Comparison of ENCODE assay signal across 10 cellular contexts in genomic region chr4:165502919-165503907, GRCh38.
A peak's percentile ranks its signal among the peaks of the same experiment; 100 is the strongest.
DNase-seq lines count a peak whose midpoint lies in the region; ATAC-seq and TF ChIP-seq lines count a peak whose summit lies in the region.
"Had no signal": no experiment of that assay in that cellular context is flagged by ENCODE, and none has a peak within 500 bp of the region (broad histone marks: within the 10 kb centered on the region; RNA-seq: fewer than 3 reads in every experiment).

No MANE protein-coding gene starts in this region.

- peaks cover 2 to 3% of the 10 kb centered on the region in 2 experiments for H3K4me1 ChIP-seq in trophoblast cell (ENCODE audit: control insufficient read depth in 1 of 2, insufficient read depth in 2 of 2, low read length in 2 of 2)
- H3K4me1 ChIP-seq: adrenal gland had no signal

- POLR2A ChIA-PET in WTC11 (lab: Charles Lee): no interaction called here

- no peaks in the 10 kb centered on the region for H3K9me3 ChIP-seq in trophoblast cell (ENCODE audit: insufficient read depth, low read depth, low read length)
- H3K9me3 ChIP-seq: adrenal gland had no signal

- peaks cover 0 to 2% (median 0%) of the 10 kb centered on the region in 5 experiments for H3K9me3 Mint-ChIP-seq in brain
- H3K9me3 Mint-ChIP-seq in mesothelial cell of epicardium: no peaks in the 10 kb centered on the region
- H3K9me3 Mint-ChIP-seq in WTC11: peaks cover 10% of the 10 kb centered on the region
- H3K9me3 Mint-ChIP-seq: memory B cell had no signal

- no peak overlapping the region for H2AFZ ChIP-seq in trophoblast cell (ENCODE audit: insufficient read depth, low read length, poor library complexity)

- H3K27ac Mint-ChIP-seq in brain: peak overlapping the region in 4 of 5 experiments; percentile 21 to 52 (median 35)
- H3K27ac Mint-ChIP-seq in mesothelial cell of epicardium: no peak overlapping the region
- H3K27ac Mint-ChIP-seq in WTC11: no peak overlapping the region
- H3K27ac Mint-ChIP-seq: memory B cell had no signal

- H2BK12ac ChIP-seq in trophoblast cell (ENCODE audit: low read length): no peak overlapping the region

- H3K4me2 ChIP-seq in trophoblast cell (ENCODE audit: low read length): no peak overlapping the region

- no peak overlapping the region for H3K4me3 Mint-ChIP-seq in brain
- H3K4me3 Mint-ChIP-seq in mesothelial cell of epicardium: no peak overlapping the region
- H3K4me3 Mint-ChIP-seq in WTC11: no peak overlapping the region
- H3K4me3 Mint-ChIP-seq: memory B cell had no signal

- WGBS in trophoblast cell (ENCODE audit: extremely low coverage, insufficient coverage, insufficient read length): no CpG with 5 or more reads among the region's 7 CpGs

- ATAC-seq in GM18873 (IDR thresholded peaks at IDR 0.05; ENCODE audit: low FRiP score, unreplicated experiment) (peak; percentile 69), HG03378 (IDR thresholded peaks at IDR 0.05; ENCODE audit: unreplicated experiment) (peak; percentile 92), HG02678 (IDR thresholded peaks at IDR 0.05; ENCODE audit: unreplicated experiment) (no peak), WTC11 (no peak)

- no peak overlapping the region for H4K12ac ChIP-seq in trophoblast cell (ENCODE audit: low read depth, low read length)

- H3K23ac ChIP-seq in trophoblast cell (ENCODE audit: low read length): no peak overlapping the region

- peaks cover 26% of the 10 kb centered on the region for H3K36me3 Mint-ChIP-seq in brain
- H3K36me3 Mint-ChIP-seq in mesothelial cell of epicardium: peaks cover 11% of the 10 kb centered on the region
- H3K36me3 Mint-ChIP-seq in WTC11: peaks cover 2% of the 10 kb centered on the region; the same call in 1 of the 2 replicates
- H3K36me3 Mint-ChIP-seq: memory B cell had no signal

- no peak overlapping the region for H2AK5ac ChIP-seq in trophoblast cell (ENCODE audit: low read length)

- H4K8ac ChIP-seq in trophoblast cell (ENCODE audit: low read depth, low read length): no peak overlapping the region

- H3K4me3 ChIP-seq in trophoblast cell (ENCODE audit: low read depth, low read length): no peak overlapping the region
- H3K4me3 ChIP-seq: adrenal gland had no signal

- H2BK5ac ChIP-seq in trophoblast cell (ENCODE audit: low read depth, low read length, poor library complexity): no peak overlapping the region

- no peak overlapping the region for H3K4ac ChIP-seq in trophoblast cell (ENCODE audit: low read depth, low read length)

- H3K9ac ChIP-seq in trophoblast cell (ENCODE audit: low read length): no peak overlapping the region

- H3K27me3 ChIP-seq in trophoblast cell (ENCODE audit: insufficient read depth, low read length): no peaks in the 10 kb centered on the region
- H3K27me3 ChIP-seq: adrenal gland had no signal

- H3K14ac ChIP-seq in trophoblast cell (ENCODE audit: low read length): no peak overlapping the region

- no peaks in the 10 kb centered on the region for H3K36me3 ChIP-seq in trophoblast cell (ENCODE audit: control insufficient read depth in 1 of 2, insufficient read depth in 2 of 2, low read length in 2 of 2)
- H3K36me3 ChIP-seq: adrenal gland had no signal

- no peaks in the 10 kb centered on the region for H3K79me1 ChIP-seq in trophoblast cell (ENCODE audit: low read length)

- no peak for TF ChIP-seq CTCF in brain (conservative IDR thresholded peaks at IDR 0.05)
- no peak for TF ChIP-seq CTCF in mesothelial cell of epicardium (IDR thresholded peaks at IDR 0.05; ENCODE audit: unreplicated experiment)
- no peak for TF ChIP-seq CTCF in WTC11 (IDR thresholded peaks at IDR 0.05)

- H3K27me3 Mint-ChIP-seq in brain (peaks cover 3% of the 10 kb centered on the region), mesothelial cell of epicardium (ENCODE audit: low read depth) (peaks cover 8% of the 10 kb centered on the region), WTC11 (ENCODE audit: low read depth) (no peaks in the 10 kb centered on the region; the same call in 1 of the 2 replicates)

- no peak overlapping the region for H3K27ac ChIP-seq in trophoblast cell (ENCODE audit: low read depth, low read length)

- CTCF ChIA-PET in WTC11 (lab: Charles Lee): interaction anchor here (1.9 kb wide), 1 partner anchor 9 kb away, joined by 9 read pairs; no protein-coding TSS in a partner anchor

- no peak overlapping the region for H2BK120ac ChIP-seq in trophoblast cell (ENCODE audit: insufficient read depth, low read length, poor library complexity)

- DNase-seq in trophoblast cell (peak in 1 of 2 donors; percentile 53), mesothelial cell of epicardium (ENCODE audit: low spot score in 2 of 2, unreplicated experiment in 2 of 2) (no peak), NCI-H187 (lab: John Stamatoyannopoulos, UW) (no peak), WTC11 (ENCODE audit: low spot score) (no peak)

- H3K4me1 Mint-ChIP-seq in brain (peaks cover 19% of the 10 kb centered on the region), mesothelial cell of epicardium (peaks cover 18% of the 10 kb centered on the region), WTC11 (no peaks in the 10 kb centered on the region)

- no peak overlapping the region for H3K18ac ChIP-seq in trophoblast cell (ENCODE audit: low read length)

- peak overlapping the region; percentile 19 for H4K91ac ChIP-seq in trophoblast cell (ENCODE audit: low read depth, low read length)

- H3K79me2 ChIP-seq in trophoblast cell (ENCODE audit: control insufficient read depth, insufficient read depth, low read length, poor library complexity): no peaks in the 10 kb centered on the region

TF ChIP-seq in WTC11, 78 proteins besides CTCF, POLR2A, EP300 and RAD21:
- no peak for TF ChIP-seq NR1H2 (CRISPR knock-in tag; IDR thresholded peaks at IDR 0.05)
- TF ChIP-seq ZSCAN18 (CRISPR knock-in tag; IDR thresholded peaks at IDR 0.05): no peak
- no peak for TF ChIP-seq USF2 (CRISPR knock-in tag; IDR thresholded peaks at IDR 0.05)
- no peak for TF ChIP-seq HMGA2 (CRISPR knock-in tag; IDR thresholded peaks at IDR 0.05)
TF ChIP-seq in WTC11: peak in this region for 0.

Comparison
In these comparisons a context has a peak if more than half of its experiments do, and no peak if none do; other contexts are left out.
1. ATAC-seq: peak in GM18873 (single experiment) and HG03378 (single experiment); none in HG02678 (single experiment) and WTC11 (single experiment).
2. H3K27ac Mint-ChIP-seq: peak in brain (4 of 5); none in mesothelial cell of epicardium (single experiment) and WTC11 (single experiment).